In the genomic region with DNA sequence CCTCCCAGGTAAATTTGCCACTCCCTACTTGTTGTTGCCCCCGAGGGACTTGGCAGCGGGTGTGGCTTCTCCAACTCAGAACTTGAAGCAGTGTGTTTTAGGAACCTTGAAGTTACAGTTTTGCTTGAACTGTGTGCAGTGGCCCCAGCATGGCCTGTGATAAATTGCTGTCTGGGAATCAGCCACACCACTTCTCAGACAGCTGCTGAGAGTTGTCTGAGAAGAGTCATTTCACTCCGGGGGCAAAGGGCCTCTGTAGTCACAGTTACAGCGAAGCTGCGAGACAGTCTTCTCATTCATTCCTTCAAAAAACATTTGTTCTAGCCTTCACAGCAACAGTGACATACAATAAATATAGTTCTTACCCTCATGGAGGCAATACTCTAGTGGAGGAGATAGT, we compare ENCODE assay signal across 9 cellular contexts.
"Had no signal": no experiment of that assay in that cellular context is flagged by ENCODE, and none has a peak within 500 bp of the region (broad histone marks: within the 10 kb centered on the region; RNA-seq: fewer than 3 reads in every experiment).

No MANE protein-coding gene starts in this region.

- H3K4me3 Mint-ChIP-seq: HFFc6, IgD-negative memory B cell had no signal

- H3K9ac ChIP-seq: GM23248 had no signal

- H3K9me3 Mint-ChIP-seq: HFFc6 had no signal

- FAIRE-seq: HepG2 had no signal

- ATAC-seq: HCT116, HepG2 had no signal

- H3K9me3 ChIP-seq: HAP-1 had no signal

- H3K27me3 Mint-ChIP-seq: IgD-negative memory B cell had no signal

- DNase-seq: GM23248, GOT3, H7, HFFc6 had no signal

- H3K36me3 Mint-ChIP-seq: IgD-negative memory B cell had no signal

- H3K4me3 ChIP-seq: GM23248, HAP-1 had no signal

- H3K27ac Mint-ChIP-seq: HFFc6, IgD-negative memory B cell had no signal

- H3K36me3 ChIP-seq: HAP-1 had no signal

- H3K27ac ChIP-seq: GM23248, HL-60 had no signal

- H2AFZ ChIP-seq: GM23248 had no signal

- H3K4me1 Mint-ChIP-seq: IgD-negative memory B cell had no signal
